Comparison of ENCODE assay signal across 8 cellular contexts in genomic region chr15:92653836-92654524, GRCh38. TPM values are rescaled to one million over a fixed set of nuclear protein-coding genes. Genes with fewer than 3 reads are reported as not detected.
DNase-seq lines count a peak whose midpoint lies in the region; ATAC-seq and TF ChIP-seq lines count a peak whose summit lies in the region.

No MANE protein-coding gene starts in this region.

- no peaks in the 10 kb centered on the region for H3K9me3 ChIP-seq in CD8-positive, alpha-beta memory T cell (ENCODE audit: low read length)

- peaks cover 23% of the 10 kb centered on the region for H3K36me3 Mint-ChIP-seq in endothelial cell (ENCODE audit: low read depth, unreplicated experiment)
- peaks cover 0 to 3% (median 0%) of the 10 kb centered on the region in 3 donors for H3K36me3 Mint-ChIP-seq in CD8-positive, alpha-beta memory T cell

- H3K36me3 ChIP-seq in CD8-positive, alpha-beta memory T cell (ENCODE audit: insufficient read depth, low read length): no peaks in the 10 kb centered on the region

- no peaks in the 10 kb centered on the region for H3K4me1 ChIP-seq in CD8-positive, alpha-beta memory T cell (ENCODE audit: insufficient read depth, low read length)

- no peaks in the 10 kb centered on the region for H3K27me3 ChIP-seq in CD8-positive, alpha-beta memory T cell (ENCODE audit: insufficient read depth, low read length, poor library complexity, severe bottlenecking)

- peak overlapping the region; percentile 60 for H3K4me3 ChIP-seq in retinal pigment epithelial cell (ENCODE audit: low read length)
- H3K4me3 ChIP-seq in CD8-positive, alpha-beta memory T cell (ENCODE audit: low read length): no peak overlapping the region

- peak overlapping the region; percentile 93 for H3K27ac Mint-ChIP-seq in endothelial cell (ENCODE audit: unreplicated experiment)
- H3K27ac Mint-ChIP-seq in CD8-positive, alpha-beta memory T cell: no peak overlapping the region

- DNase-seq in NCI-H2196 (lab: John Stamatoyannopoulos, UW; ENCODE audit: unreplicated experiment) (peak; percentile 41), endothelial cell (ENCODE audit: low spot score) (peak; percentile 60), retinal pigment epithelial cell (ENCODE audit: low read depth) (no peak), NCI-H128 (lab: John Stamatoyannopoulos, UW; ENCODE audit: unreplicated experiment) (no peak), NCI-H446 treated with DMSO at 0.1 percent for 48 hours (lab: John Stamatoyannopoulos, UW) (no peak)
- DNase-seq in CD8-positive, alpha-beta memory T cell: no peak

- no peak overlapping the region for H3K27ac ChIP-seq in CD8-positive, alpha-beta memory T cell (ENCODE audit: low read depth, low read length)

- POLR2A ChIA-PET in CD8-positive, alpha-beta memory T cell (lab: Charles Lee): no interaction called here

- CTCF ChIA-PET in CD8-positive, alpha-beta memory T cell (lab: Charles Lee): no interaction called here

- peaks cover 52% of the 10 kb centered on the region for H3K4me1 Mint-ChIP-seq in endothelial cell (ENCODE audit: unreplicated experiment)
- H3K4me1 Mint-ChIP-seq in CD8-positive, alpha-beta memory T cell: peaks cover 5 to 14% (median 14%) of the 10 kb centered on the region in 3 donors

- TF ChIP-seq CTCF in endothelial cell (IDR thresholded peaks at IDR 0.05; ENCODE audit: unreplicated experiment) (no peak), retinal pigment epithelial cell (conservative IDR thresholded peaks at IDR 0.05; ENCODE audit: low read depth, low read length) (peak; percentile 34)

- peaks cover 3% of the 10 kb centered on the region for H3K27me3 Mint-ChIP-seq in endothelial cell (ENCODE audit: unreplicated experiment)
- H3K27me3 Mint-ChIP-seq in CD8-positive, alpha-beta memory T cell: peaks cover 27 to 66% of the 10 kb centered on the region in 2 donors

- peak overlapping the region; percentile 92 for H3K4me3 Mint-ChIP-seq in endothelial cell (ENCODE audit: unreplicated experiment)
- H3K4me3 Mint-ChIP-seq in CD8-positive, alpha-beta memory T cell: peak overlapping the region in 3 of 7 donors; percentile 4 to 62 (median 16)

- H3K9me3 Mint-ChIP-seq in endothelial cell (ENCODE audit: unreplicated experiment): no peaks in the 10 kb centered on the region
- peaks cover 0 to 13% (median 3%) of the 10 kb centered on the region in 5 donors for H3K9me3 Mint-ChIP-seq in CD8-positive, alpha-beta memory T cell

- ATAC-seq in GM18868 (IDR thresholded peaks at IDR 0.05; ENCODE audit: unreplicated experiment) (peak; percentile 43), GM18498 (IDR thresholded peaks at IDR 0.05; ENCODE audit: unreplicated experiment) (no peak)

RNA-seq across cellular contexts. Expression of gene FAM174B, which starts 1.6 kb away (rescaled TPM):
- 163 TPM for total RNA-seq in endothelial cell (ENCODE audit: unreplicated experiment)
- 1 to 10 TPM; 3.9 TPM for total RNA-seq in CD8-positive, alpha-beta memory T cell
- polyA plus RNA-seq in CD8-positive, alpha-beta memory T cell: 0.82 TPM

Comparison
In these comparisons a context has a peak if more than half of its experiments do, and no peak if none do; other contexts are left out.
1. DNase-seq: peak in NCI-H2196 (single experiment) and endothelial cell (single experiment); none in retinal pigment epithelial cell (single experiment), NCI-H128 (single experiment), NCI-H446 treated with DMSO at 0.1 percent for 48 hours (single experiment) and CD8-positive, alpha-beta memory T cell (0 of 5).
2. RNA of gene FAM174B, which starts 1.6 kb away (total RNA-seq): 163 TPM in endothelial cell (single experiment); 3.9 TPM in CD8-positive, alpha-beta memory T cell; every median in the first group is over 10 times any median in the second.